In genomic region chr5:39714036-39714698, GRCh38 we compare ENCODE assay signal across 8 cellular contexts.
DNase-seq lines count a peak whose midpoint lies in the region; ATAC-seq and TF ChIP-seq lines count a peak whose summit lies in the region.

No MANE protein-coding gene starts in this region.

- intact Hi-C loops in tibial artery (cut with DNase I; ENCODE audit: low total_unique reads), result loop anchor here (5.0 kb wide), 1 partner anchor 973 kb away; no protein-coding TSS in a partner anchor

- H3K36me3 ChIP-seq in Loucy (ENCODE audit: insufficient read depth, low read length), result no peaks in the 10 kb centered on the region
- no peaks in the 10 kb centered on the region for H3K36me3 ChIP-seq in tibial artery

- H3K79me2 ChIP-seq in Loucy (ENCODE audit: insufficient read depth, low read length), result no peaks in the 10 kb centered on the region

- no peak overlapping the region for H3K9ac ChIP-seq in Loucy (ENCODE audit: low read depth, low read length, poor library complexity, severe bottlenecking)

- no peaks in the 10 kb centered on the region for H3K9me2 ChIP-seq in Loucy (replicated peaks; ENCODE audit: low read depth, low read length)

- H3K4me1 ChIP-seq in Loucy (ENCODE audit: insufficient read depth, low read length, poor library complexity, severe bottlenecking), result no peaks in the 10 kb centered on the region
- H3K4me1 ChIP-seq in tibial artery, result no peaks in the 10 kb centered on the region

- H3K9me3 ChIP-seq in Loucy (ENCODE audit: insufficient read depth, low read depth, low read length), result no peaks in the 10 kb centered on the region
- H3K9me3 ChIP-seq in tibial artery, result no peaks in the 10 kb centered on the region

- no peaks in the 10 kb centered on the region for H3F3A ChIP-seq in Loucy (ENCODE audit: low read depth)

- no peaks in the 10 kb centered on the region for H3K4me1 Mint-ChIP-seq in T-helper 2 cell treated with Interferon-gamma antibody and Interleukin-4, amounts not matched to agents 5 μg/mL and 100 μg/mL, for 36 hours (ENCODE audit: low read depth)

- peak; percentile 61 for TF ChIP-seq CTCF in Loucy (conservative IDR thresholded peaks at IDR 0.05; ENCODE audit: low read length)
- TF ChIP-seq CTCF in tibial artery (IDR thresholded peaks at IDR 0.05), result peak; percentile 60 to 78

- DNase-seq in T-helper 2 cell (peak in 3 of 5 experiments; percentile 4 to 69 (median 10)), T1000 (lab: John Stamatoyannopoulos, UW) (peak; percentile 21), epidermal melanocyte (ENCODE audit: insufficient read length, low spot score) (peak; percentile 23), myocyte (ENCODE audit: low read depth) (peak; percentile 89), tibial artery (peak in 1 of 2 donors; percentile 32)
- DNase-seq in T-helper 2 cell treated with Interferon-gamma antibody and Interleukin-4, amounts not matched to agents 5 μg/mL and 100 μg/mL, for 36 hours (ENCODE audit: low spot score), result no peak

- H3K4me3 ChIP-seq in Loucy (ENCODE audit: low read length, poor library complexity, severe bottlenecking) (no peak overlapping the region), tibial artery (no peak overlapping the region)

- H2AFZ ChIP-seq in Loucy (ENCODE audit: low read length), result no peak overlapping the region

- H3K27me3 Mint-ChIP-seq in T-helper 2 cell treated with Interferon-gamma antibody and Interleukin-4, amounts not matched to agents 5 μg/mL and 100 μg/mL, for 36 hours (ENCODE audit: low read depth), result peaks cover 11% of the 10 kb centered on the region

- H3K4me3 Mint-ChIP-seq in T-helper 2 cell treated with Interferon-gamma antibody and Interleukin-4, amounts not matched to agents 5 μg/mL and 100 μg/mL, for 36 hours, result no peak overlapping the region

- H3K27ac ChIP-seq in tibial artery, result no peak overlapping the region

- H3K4me2 ChIP-seq in Loucy (ENCODE audit: low read depth, low read length, poor library complexity, severe bottlenecking), result no peak overlapping the region

- H3K27me3 ChIP-seq in Loucy (ENCODE audit: insufficient read depth, low read length, poor library complexity, severe bottlenecking) (no peaks in the 10 kb centered on the region), tibial artery (no peaks in the 10 kb centered on the region)

- no peaks in the 10 kb centered on the region for H3K9me3 Mint-ChIP-seq in T-helper 2 cell treated with Interferon-gamma antibody and Interleukin-4, amounts not matched to agents 5 μg/mL and 100 μg/mL, for 36 hours

- no peak overlapping the region for H3K27ac Mint-ChIP-seq in T-helper 2 cell treated with Interferon-gamma antibody and Interleukin-4, amounts not matched to agents 5 μg/mL and 100 μg/mL, for 36 hours

- H3K36me3 Mint-ChIP-seq in T-helper 2 cell treated with Interferon-gamma antibody and Interleukin-4, amounts not matched to agents 5 μg/mL and 100 μg/mL, for 36 hours (ENCODE audit: low read depth), result no peaks in the 10 kb centered on the region

- H4K20me1 ChIP-seq in Loucy (ENCODE audit: insufficient read depth, low read length, poor library complexity, severe bottlenecking), result no peaks in the 10 kb centered on the region

- no peak for ATAC-seq in GM18861 (IDR thresholded peaks at IDR 0.05; ENCODE audit: unreplicated experiment)
